In genomic region chr13:64810701-64811258, GRCh38 we compare ENCODE assay signal across 31 cellular contexts.
DNase-seq lines count a peak whose midpoint lies in the region; ATAC-seq and TF ChIP-seq lines count a peak whose summit lies in the region.
"Had no signal": no experiment of that assay in that cellular context is flagged by ENCODE, and none has a peak within 500 bp of the region (broad histone marks: within the 10 kb centered on the region; RNA-seq: fewer than 3 reads in every experiment).

No MANE protein-coding gene starts in this region.

- DNase-seq in MCF 10A (ENCODE audit: unreplicated experiment) (peak; percentile 36), breast epithelium (ENCODE audit: low spot score in 2 of 2) (no peak), astrocyte of the spinal cord (ENCODE audit: low read depth, low spot score) (peak; percentile 28), fibroblast of mammary gland (ENCODE audit: low read depth) (peak; percentile 0), skeletal muscle cell (ENCODE audit: low read depth) (peak; percentile 16), posterior vena cava (ENCODE audit: low spot score) (no peak), omental fat pad (ENCODE audit: low spot score) (no peak)
- DNase-seq: activated CD4-positive, alpha-beta T cell treated with anti-CD3 and anti-CD28 coated beads for 48 hours; activated CD8-positive, alpha-beta memory T cell treated with anti-CD3 and anti-CD28 coated beads for 24 hours; activated effector memory CD4-positive, alpha-beta T cell treated with Interleukin-2 at 50 U/mL for 16 hours; aorta; central memory CD4-positive, alpha-beta T cell; DND-41; naive B cell; NCI-H446 treated with DMSO at 0.1 percent for 48 hours; NCI-H774; stimulated activated CD4-positive, alpha-beta T cell treated with anti-CD3 and anti-CD28 coated beads, Interleukin-12 subunit alpha, Interleukin-12 subunit beta, amount 100 ng/mL, for 4 hours; stimulated activated CD4-positive, alpha-beta T cell treated with anti-CD3 and anti-CD28 coated beads, Interleukin-2, amount 100 ng/mL, for 48 hours; stomach; T1000; WERI-Rb-1 had no signal

- H3K27me3 Mint-ChIP-seq in MCF 10A (ENCODE audit: insufficient read depth, unreplicated experiment): no peaks in the 10 kb centered on the region
- H3K27me3 Mint-ChIP-seq: naive B cell had no signal

- no peaks in the 10 kb centered on the region for H3K36me3 ChIP-seq in breast epithelium
- H3K36me3 ChIP-seq: esophagus muscularis mucosa, HAP-1, neutrophil, prostate gland, stomach, WERI-Rb-1 had no signal

- H3K27me3 ChIP-seq in breast epithelium: no peaks in the 10 kb centered on the region
- H3K27me3 ChIP-seq: esophagus muscularis mucosa, neutrophil, stomach had no signal

- no peak for TF ChIP-seq POLR2A in breast epithelium (IDR thresholded peaks at IDR 0.05)

- POLR2A ChIA-PET in MCF 10A (lab: Yijun Ruan, JAX): no interaction called here

- H3K9me3 ChIP-seq in breast epithelium: no peaks in the 10 kb centered on the region
- H3K9me3 ChIP-seq: esophagus muscularis mucosa, HAP-1, neutrophil, prostate gland had no signal

- BruUV-seq in MCF 10A (replicated peaks; lab: Mats Ljungman, UMichigan): no TSS peak

- in situ Hi-C loops in astrocyte of the spinal cord (cut with HindIII; ENCODE audit: low sequenced_read_pairs): no loop called here

- H3K27ac ChIP-seq in breast epithelium: no peak overlapping the region
- H3K27ac ChIP-seq: 22Rv1, esophagus muscularis mucosa, neutrophil, prostate gland, stomach, WERI-Rb-1 had no signal

- no peaks in the 10 kb centered on the region for H3K4me1 ChIP-seq in breast epithelium
- H3K4me1 ChIP-seq: esophagus muscularis mucosa, HAP-1, prostate gland, stomach had no signal

- intact Hi-C loops in MCF 10A (cut with micrococcal nuclease) (no loop called here), breast epithelium (cut with DNase I; ENCODE audit: low total_unique reads) (no loop called here), posterior vena cava (cut with DNase I) (no loop called here)

- peaks cover 7% of the 10 kb centered on the region for H3K4me1 Mint-ChIP-seq in MCF 10A (ENCODE audit: insufficient read depth, unreplicated experiment)
- H3K4me1 Mint-ChIP-seq: CD14-positive monocyte, naive B cell had no signal

- no peak overlapping the region for H3K4me3 Mint-ChIP-seq in MCF 10A (ENCODE audit: unreplicated experiment)
- H3K4me3 Mint-ChIP-seq: CD14-positive monocyte, mesothelial cell of epicardium, naive B cell had no signal

- H3K9me3 Mint-ChIP-seq in MCF 10A (ENCODE audit: unreplicated experiment): no peaks in the 10 kb centered on the region

- H3K4me3 ChIP-seq in breast epithelium (no peak overlapping the region), astrocyte of the spinal cord (ENCODE audit: low read depth, low read length) (no peak overlapping the region), fibroblast of mammary gland (ENCODE audit: control insufficient read depth, low read depth, low read length) (no peak overlapping the region), skeletal muscle cell (ENCODE audit: low read depth, low read length) (no peak overlapping the region)
- H3K4me3 ChIP-seq: esophagus muscularis mucosa, HAP-1, prostate gland, stomach had no signal

- TF ChIP-seq CTCF in MCF 10A (IDR thresholded peaks at IDR 0.05; ENCODE audit: unreplicated experiment): no peak
- TF ChIP-seq CTCF in breast epithelium (IDR thresholded peaks at IDR 0.05): no peak
- TF ChIP-seq CTCF in astrocyte of the spinal cord (IDR thresholded peaks at IDR 0.05; ENCODE audit: low read depth, low read length): no peak
- TF ChIP-seq CTCF in fibroblast of mammary gland (conservative IDR thresholded peaks at IDR 0.05; ENCODE audit: control insufficient read depth, insufficient read depth, low read depth, low read length): no peak
- TF ChIP-seq CTCF in omental fat pad (IDR thresholded peaks at IDR 0.05): no peak

- ATAC-seq in GM18502 (IDR thresholded peaks at IDR 0.05; ENCODE audit: poor library complexity, unreplicated experiment): no peak
- ATAC-seq in omental fat pad (ENCODE audit: low FRiP score): no peak
- ATAC-seq: activated naive CD4-positive, alpha-beta T cell treated with anti-CD3 and anti-CD28 coated beads, Interleukin-2, amount 50 U/mL, for 72 hours; sciatic nerve had no signal

- H3K27ac Mint-ChIP-seq in MCF 10A (ENCODE audit: low read depth, unreplicated experiment): no peak overlapping the region
- H3K27ac Mint-ChIP-seq: activated naive CD4-positive, alpha-beta T cell treated with anti-CD3 and anti-CD28 coated beads, Interleukin-2, amount 50 U/mL, for 72 hours; CD14-positive monocyte; mesothelial cell of epicardium; naive B cell had no signal

- CTCF ChIA-PET in MCF 10A (lab: Yijun Ruan, JAX): interaction anchor here (0.6 kb wide), 1 partner anchor 1272 kb away, joined by 3 read pairs; no protein-coding TSS in a partner anchor

- H3K36me3 Mint-ChIP-seq in MCF 10A (ENCODE audit: insufficient read depth, unreplicated experiment): no peaks in the 10 kb centered on the region
- H3K36me3 Mint-ChIP-seq: activated naive CD4-positive, alpha-beta T cell treated with anti-CD3 and anti-CD28 coated beads, Interleukin-2, amount 50 U/mL, for 72 hours; CD14-positive monocyte; naive B cell had no signal

Comparison
In these comparisons a context has a peak if more than half of its experiments do, and no peak if none do; other contexts are left out.
1. DNase-seq: peak in MCF 10A (single experiment), astrocyte of the spinal cord (single experiment), fibroblast of mammary gland (single experiment) and skeletal muscle cell (single experiment); none in breast epithelium (0 of 2), posterior vena cava (single experiment) and omental fat pad (single experiment).